Comparison of ENCODE assay signal across 23 cellular contexts in the genomic region with DNA sequence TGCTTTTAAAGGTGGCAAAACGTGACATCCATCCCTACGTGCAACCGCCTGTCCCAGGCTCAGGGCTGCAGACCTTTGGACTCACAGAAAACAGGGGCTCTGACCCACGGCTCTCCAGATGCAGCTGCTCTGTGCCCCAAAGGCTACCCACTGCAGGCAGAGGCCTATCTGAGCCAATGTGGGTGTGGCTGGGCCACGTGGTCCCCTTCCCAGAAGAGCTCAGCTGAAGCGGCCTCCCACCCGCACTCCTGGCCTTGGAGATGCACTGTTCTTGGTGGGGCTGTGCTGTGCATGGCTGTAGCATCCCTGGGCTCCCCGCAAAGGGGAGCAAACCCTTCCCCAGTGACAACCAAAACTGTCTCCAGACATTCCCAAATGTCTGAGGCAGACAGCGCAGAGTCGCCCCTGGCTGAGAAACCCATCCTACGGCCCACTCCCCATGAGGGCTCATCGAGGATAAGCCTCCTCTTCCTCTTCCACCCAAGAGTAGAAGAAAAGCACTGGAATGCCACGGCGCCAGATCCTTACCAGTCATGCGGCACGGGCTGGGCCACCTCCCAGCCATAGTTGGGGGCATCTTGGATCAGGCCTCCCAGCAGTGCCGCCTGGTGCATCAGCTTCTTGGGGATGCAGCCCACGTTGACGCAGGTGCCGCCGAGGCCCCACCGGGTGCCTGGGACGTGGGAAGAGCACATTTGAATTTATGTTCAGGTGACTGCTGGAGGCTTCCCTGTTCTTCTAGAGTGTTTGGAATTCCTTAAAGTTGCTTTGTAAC. TPM values are rescaled to one million over a fixed set of nuclear protein-coding genes. Genes with fewer than 3 reads are reported as not detected.
"Had no signal": no experiment of that assay in that cellular context is flagged by ENCODE, and none has a peak within 500 bp of the region (broad histone marks: within the 10 kb centered on the region; RNA-seq: fewer than 3 reads in every experiment).

No MANE protein-coding gene starts in this region.

- H3K4me2 ChIP-seq: smooth muscle cell had no signal

- H3K4me1 ChIP-seq: gastrocnemius medialis, lower lobe of right lung, parathyroid adenoma, tibial nerve, upper lobe of left lung had no signal

- H3K9me3 Mint-ChIP-seq: stimulated activated effector memory CD8-positive, alpha-beta T cell treated with anti-CD3 and anti-CD28 coated beads, Interleukin-12 subunit alpha, Interleukin-12 subunit beta, amount 100 ng/mL, for 72 hours had no signal

- H3K27me3 ChIP-seq: dorsolateral prefrontal cortex, gastrocnemius medialis, right lobe of liver, tibial nerve, upper lobe of left lung had no signal

- H3K27ac ChIP-seq: gastrocnemius medialis, lower lobe of right lung, parathyroid adenoma, right lobe of liver, thoracic aorta, tibial nerve, upper lobe of left lung had no signal

- H3K4me3 ChIP-seq: dorsolateral prefrontal cortex, gastrocnemius medialis, lower lobe of right lung, right lobe of liver, smooth muscle cell, thoracic aorta, tibial nerve, upper lobe of left lung had no signal

- DNase-seq: effector CD4-positive, alpha-beta T cell; foreskin fibroblast; gastrocnemius medialis; head of caudate nucleus; left ventricle myocardium superior; lower lobe of right lung; naive thymus-derived CD8-positive, alpha-beta T cell; nephron progenitor cell; occipital lobe; right lobe of liver; stimulated activated CD4-positive, alpha-beta T cell treated with anti-CD3 and anti-CD28 coated beads, Interleukin-2, amount 100 ng/mL, for 24 hours; stimulated activated CD4-positive, alpha-beta T cell treated with anti-CD3 and anti-CD28 coated beads, Interleukin-4, amount 100 ng/mL, for 24 hours; stimulated activated naive CD8-positive, alpha-beta T cell treated with anti-CD3 and anti-CD28 coated beads, Interleukin-15, Interleukin-2, amounts not matched to agents 100 U/mL and 50 U/mL, for 24 hours; substantia nigra; upper lobe of left lung had no signal

- H3K27ac Mint-ChIP-seq: progenitor cell of endocrine pancreas; stimulated activated effector memory CD8-positive, alpha-beta T cell treated with anti-CD3 and anti-CD28 coated beads, Interleukin-12 subunit alpha, Interleukin-12 subunit beta, amount 100 ng/mL, for 72 hours had no signal

- H3K9me3 ChIP-seq: gastrocnemius medialis, lower lobe of right lung, right lobe of liver, thoracic aorta, tibial nerve, upper lobe of left lung had no signal

- H3K79me2 ChIP-seq: parathyroid adenoma had no signal

- H3K4me1 Mint-ChIP-seq: nephron progenitor cell had no signal

- H3K27me3 Mint-ChIP-seq: naive thymus-derived CD8-positive, alpha-beta T cell had no signal

- H2AFZ ChIP-seq: parathyroid adenoma had no signal

- ATAC-seq: esophagus mucosa; gastrocnemius medialis; left ventricle myocardium superior; naive thymus-derived CD8-positive, alpha-beta T cell; right lobe of liver; stimulated activated effector memory CD8-positive, alpha-beta T cell treated with anti-CD3 and anti-CD28 coated beads, Interleukin-12 subunit alpha, Interleukin-12 subunit beta, amount 100 ng/mL, for 72 hours; stimulated activated naive CD8-positive, alpha-beta T cell treated with anti-CD3 and anti-CD28 coated beads, Interleukin-15, Interleukin-2, amounts not matched to agents 100 U/mL and 50 U/mL, for 24 hours had no signal

- H3K4me3 Mint-ChIP-seq: naive thymus-derived CD8-positive, alpha-beta T cell; nephron progenitor cell; stimulated activated effector memory CD8-positive, alpha-beta T cell treated with anti-CD3 and anti-CD28 coated beads, Interleukin-12 subunit alpha, Interleukin-12 subunit beta, amount 100 ng/mL, for 72 hours had no signal

- H3K9ac ChIP-seq: parathyroid adenoma had no signal

RNA-seq across cellular contexts. Expression of a gene that starts 23.1 kb away (rescaled TPM):
- total RNA-seq: smooth muscle cell had no signal
